In the genomic region with DNA sequence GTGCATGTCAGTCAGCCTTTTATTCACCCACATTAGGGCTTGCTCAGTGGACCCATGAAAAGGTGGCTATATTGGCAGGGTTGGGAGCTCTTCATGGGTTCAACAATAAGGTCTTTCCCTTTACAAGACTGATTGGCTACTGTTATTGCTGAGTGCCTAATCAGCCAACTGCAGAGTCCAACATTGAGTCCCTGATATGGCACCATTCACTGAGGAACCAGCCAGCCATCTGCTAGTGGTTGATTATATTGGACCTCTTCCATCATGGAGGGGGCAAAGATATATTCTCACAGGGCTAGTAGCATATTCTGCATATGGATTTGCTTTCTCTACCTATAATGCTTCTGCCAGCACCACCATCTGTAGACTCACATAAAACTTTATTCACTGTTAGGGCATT, we compare ENCODE assay signal across 22 cellular contexts.
"Had no signal": no experiment of that assay in that cellular context is flagged by ENCODE, and none has a peak within 500 bp of the region (broad histone marks: within the 10 kb centered on the region; RNA-seq: fewer than 3 reads in every experiment).

No MANE protein-coding gene starts in this region.

- H3K36me3 ChIP-seq: prostate gland, right atrium auricular region, suprapubic skin, transverse colon, uterus had no signal

- H3K27me3 ChIP-seq: right atrium auricular region, suprapubic skin, transverse colon, upper lobe of right lung, uterus had no signal

- H3K4me2 ChIP-seq: smooth muscle cell had no signal

- ATAC-seq: left ventricle myocardium superior; lower lobe of right lung; naive thymus-derived CD8-positive, alpha-beta T cell; sciatic nerve; stimulated activated naive CD8-positive, alpha-beta T cell treated with anti-CD3 and anti-CD28 coated beads, Interleukin-15, amount 100 ng/mL, for 72 hours; upper lobe of right lung had no signal

- DNase-seq: dermis blood vessel endothelial cell; effector memory CD4-positive, alpha-beta T cell; hypothalamus; left ventricle myocardium superior; lower lobe of right lung; naive thymus-derived CD8-positive, alpha-beta T cell; nephron progenitor cell; nucleus accumbens; stimulated activated CD4-positive, alpha-beta T cell treated with anti-CD3 and anti-CD28 coated beads, Interleukin-12 subunit alpha, Interleukin-12 subunit beta, amount 100 ng/mL, for 4 hours; stimulated activated CD4-positive, alpha-beta T cell treated with anti-CD3 and anti-CD28 coated beads, Interleukin-1b, Interleukin-23, amount 100 ng/mL, for 48 hours; stimulated activated CD4-positive, alpha-beta T cell treated with anti-CD3 and anti-CD28 coated beads, Interleukin-4, amount 100 ng/mL, for 1 hour; stimulated activated CD8-positive, alpha-beta memory T cell treated with anti-CD3 and anti-CD28 coated beads, Interleukin-4, amount 100 ng/mL, for 48 hours; stimulated activated naive CD4-positive, alpha-beta T cell; stimulated activated naive CD8-positive, alpha-beta T cell treated with anti-CD3 and anti-CD28 coated beads, Interleukin-15, amount 100 ng/mL, for 72 hours; transverse colon; upper lobe of right lung; uterus had no signal

- H3K4me3 ChIP-seq: lower lobe of right lung, prostate gland, right atrium auricular region, smooth muscle cell, suprapubic skin, transverse colon, upper lobe of right lung, uterus had no signal

- H3K27ac ChIP-seq: lower lobe of right lung, prostate gland, right atrium auricular region, suprapubic skin, transverse colon, upper lobe of right lung, uterus had no signal

- H3K9me3 ChIP-seq: lower lobe of right lung, prostate gland, right atrium auricular region, suprapubic skin, transverse colon, upper lobe of right lung, uterus had no signal

- H3K4me1 ChIP-seq: lower lobe of right lung, prostate gland, right atrium auricular region, suprapubic skin, transverse colon, upper lobe of right lung, uterus had no signal
